In the genomic region with DNA sequence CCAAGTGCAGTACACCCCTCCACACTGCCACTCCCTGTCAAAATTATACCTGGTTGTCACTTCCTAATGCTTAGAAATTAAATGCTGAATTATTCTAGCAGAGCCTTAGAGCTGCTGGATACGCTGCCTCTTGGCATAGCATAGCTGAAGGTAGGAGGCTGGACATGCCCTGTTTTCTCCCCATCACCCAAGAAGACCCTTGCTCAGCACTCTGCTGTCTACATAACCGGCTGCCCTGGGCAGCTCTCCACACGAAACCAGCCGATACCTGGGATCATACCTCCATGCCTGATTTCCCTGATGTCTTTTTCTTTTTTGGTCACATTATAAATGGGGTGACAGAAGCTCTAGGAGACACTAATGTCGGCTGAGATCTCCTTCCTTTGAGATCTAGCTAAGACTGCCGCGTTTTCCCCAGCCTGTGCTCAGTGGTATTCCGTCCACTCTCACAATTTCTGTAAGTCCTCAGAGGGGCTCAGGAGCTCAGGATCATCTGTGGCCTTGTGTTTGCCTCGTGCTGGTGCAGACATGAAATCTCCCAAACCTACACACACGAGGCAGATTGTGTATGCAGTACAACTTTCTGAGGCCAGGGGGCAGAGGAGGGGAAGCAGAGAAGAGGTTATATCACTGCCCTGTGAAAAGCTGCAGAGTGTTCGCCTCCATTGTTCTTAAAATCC, we compare ENCODE assay signal across 8 cellular contexts. TPM values are rescaled to one million over a fixed set of nuclear protein-coding genes. Genes with fewer than 3 reads are reported as not detected.
DNase-seq lines count a peak whose midpoint lies in the region; TF ChIP-seq lines count a peak whose summit lies in the region.

No MANE protein-coding gene starts in this region.

- H3K9me3 Mint-ChIP-seq in activated T-helper 1 cell treated with anti-CD3 and anti-CD28 coated beads, Interleukin-12 subunit alpha, Interleukin-12 subunit beta, Interleukin-2, Interleukin-4 antibody, amounts not matched to agents 30 ng/mL and 10 ng/mL and 1 ng/mL, durations not matched to agents 14 hours and 24 hours and 36 hours, result no peaks in the 10 kb centered on the region

- H3K4me2 ChIP-seq in PC-9, result no peak overlapping the region

- intact Hi-C loops in PC-9 (cut with micrococcal nuclease; ENCODE audit: unreplicated experiment), result loop anchor here (1.0 to 5.0 kb wide), 3 partner anchors 53 to 685 kb away; partner anchors contain the start of gene COX5B
- intact Hi-C loops in activated T-helper 1 cell treated with anti-CD3 and anti-CD28 coated beads, Interleukin-12 subunit alpha, Interleukin-12 subunit beta, Interleukin-2, Interleukin-4 antibody, amounts not matched to agents 30 ng/mL and 10 ng/mL and 1 ng/mL, durations not matched to agents 14 hours and 24 hours and 36 hours (cut with micrococcal nuclease), result loop anchor here (1.0 kb wide), 2 partner anchors 48 to 685 kb away; no protein-coding TSS in a partner anchor

- no peaks in the 10 kb centered on the region for H3K36me3 Mint-ChIP-seq in activated T-helper 1 cell treated with anti-CD3 and anti-CD28 coated beads, Interleukin-12 subunit alpha, Interleukin-12 subunit beta, Interleukin-2, Interleukin-4 antibody, amounts not matched to agents 30 ng/mL and 10 ng/mL and 1 ng/mL, durations not matched to agents 14 hours and 24 hours and 36 hours (ENCODE audit: low read depth)

- H3K4me3 Mint-ChIP-seq in activated T-helper 1 cell treated with anti-CD3 and anti-CD28 coated beads, Interleukin-12 subunit alpha, Interleukin-12 subunit beta, Interleukin-2, Interleukin-4 antibody, amounts not matched to agents 30 ng/mL and 10 ng/mL and 1 ng/mL, durations not matched to agents 14 hours and 24 hours and 36 hours, result no peak overlapping the region

- POLR2A ChIA-PET in PC-9 (lab: Charles Lee; ENCODE audit: unreplicated experiment), result no interaction called here

- H2AFZ ChIP-seq in PC-9, result no peak overlapping the region

- H3K36me3 ChIP-seq in GM06990 (ENCODE audit: control insufficient read depth, insufficient read depth, low read length) (no peaks in the 10 kb centered on the region), PC-9 (ENCODE audit: low read depth) (no peaks in the 10 kb centered on the region)

- peaks cover 19% of the 10 kb centered on the region for H3K4me1 Mint-ChIP-seq in activated T-helper 1 cell treated with anti-CD3 and anti-CD28 coated beads, Interleukin-12 subunit alpha, Interleukin-12 subunit beta, Interleukin-2, Interleukin-4 antibody, amounts not matched to agents 30 ng/mL and 10 ng/mL and 1 ng/mL, durations not matched to agents 14 hours and 24 hours and 36 hours (ENCODE audit: low read depth)

- peaks cover 9% of the 10 kb centered on the region; the same call in 1 of the 2 replicates for H3F3A ChIP-seq in PC-9 (ENCODE audit: insufficient read depth, low read depth)

- H3K27me3 Mint-ChIP-seq in activated T-helper 1 cell treated with anti-CD3 and anti-CD28 coated beads, Interleukin-12 subunit alpha, Interleukin-12 subunit beta, Interleukin-2, Interleukin-4 antibody, amounts not matched to agents 30 ng/mL and 10 ng/mL and 1 ng/mL, durations not matched to agents 14 hours and 24 hours and 36 hours (ENCODE audit: insufficient read depth), result peaks cover 8% of the 10 kb centered on the region

- peak overlapping the region; percentile 32 for H3K27ac Mint-ChIP-seq in activated T-helper 1 cell treated with anti-CD3 and anti-CD28 coated beads, Interleukin-12 subunit alpha, Interleukin-12 subunit beta, Interleukin-2, Interleukin-4 antibody, amounts not matched to agents 30 ng/mL and 10 ng/mL and 1 ng/mL, durations not matched to agents 14 hours and 24 hours and 36 hours

- no TSS peak for BruUV-seq in PC-9 (replicated peaks; lab: Mats Ljungman, UMichigan)

- DNase-seq in GM06990 (ENCODE audit: extremely low read depth, insufficient read length) (no peak), LHCN-M2 (ENCODE audit: low read depth) (peak; percentile 66), PC-9 (peak in 1 of 2 experiments; percentile 62), fibroblast of the conjunctiva (ENCODE audit: low read depth) (peak; percentile 26), nucleus accumbens (lab: John Stamatoyannopoulos, UW) (peak in 33 of 56 donors; percentile 2 to 72 (median 21)), NCI-H1048 (lab: John Stamatoyannopoulos, UW) (no peak), 8988T (no peak)
- DNase-seq in activated T-helper 1 cell treated with anti-CD3 and anti-CD28 coated beads, Interleukin-12 subunit alpha, Interleukin-12 subunit beta, Interleukin-2, Interleukin-4 antibody, amounts not matched to agents 30 ng/mL and 10 ng/mL and 1 ng/mL, durations not matched to agents 14 hours and 24 hours and 36 hours (ENCODE audit: low spot score), result peak; percentile 52

- TF ChIP-seq CTCF in GM06990 (IDR thresholded peaks at IDR 0.05; ENCODE audit: insufficient read depth, low read length, poor library complexity, severe bottlenecking), result peak; percentile 75
- TF ChIP-seq CTCF in PC-9 (conservative IDR thresholded peaks at IDR 0.05), result peak; percentile 86

- H3K27ac ChIP-seq in PC-9, result no peak overlapping the region

- no peaks in the 10 kb centered on the region for H4K20me1 ChIP-seq in PC-9 (ENCODE audit: insufficient read depth)

- no peaks in the 10 kb centered on the region for H3K4me1 ChIP-seq in PC-9 (replicated peaks; ENCODE audit: insufficient read depth)

- no peaks in the 10 kb centered on the region for H3K79me2 ChIP-seq in PC-9 (ENCODE audit: low read depth)

- no peaks in the 10 kb centered on the region for H3K9me2 ChIP-seq in PC-9 (ENCODE audit: insufficient read depth)

- H3K9me3 ChIP-seq in PC-9 (ENCODE audit: insufficient read depth, low read depth), result no peaks in the 10 kb centered on the region

- H3K27me3 ChIP-seq in GM06990 (replicated peaks; ENCODE audit: control insufficient read depth, insufficient read depth, low read length), result no peaks in the 10 kb centered on the region
- 0 out of 2 replicates have a peak, but pooled peaks cover 5% of the 10 kb centered on the region for H3K27me3 ChIP-seq in PC-9 (ENCODE audit: insufficient read depth, low read depth)

- CTCF ChIA-PET in PC-9 (lab: Charles Lee), result interaction anchor here (0.6 to 1.3 kb wide), 7 partner anchors 9 to 686 kb away, joined by 3 to 5 read pairs (median 3); no protein-coding TSS in a partner anchor

- H3K4me3 ChIP-seq in GM06990 (replicated peaks; ENCODE audit: low read depth, low read length) (no peak overlapping the region), PC-9 (no peak overlapping the region)

RNA-seq across cellular contexts. Expression of gene ZAP70, which starts 13.5 kb away (rescaled TPM):
- total RNA-seq in LHCN-M2 (2014; rRNA removed), result 0.40 TPM in 1 of 2 replicates, not detected in the other
- polyA plus RNA-seq in LHCN-M2 (2012), result not detected
- not detected in 2 replicates for total RNA-seq in PC-9 (2021)
- total RNA-seq in activated T-helper 1 cell treated with anti-CD3 and anti-CD28 coated beads, Interleukin-12 subunit alpha, Interleukin-12 subunit beta, Interleukin-2, Interleukin-4 antibody, amounts not matched to agents 30 ng/mL and 10 ng/mL and 1 ng/mL, durations not matched to agents 14 hours and 24 hours and 36 hours, result 302 and 313 TPM in 2 replicates

RNA-seq across cellular contexts. Expression of gene C2orf92, which starts 30.4 kb away (rescaled TPM):
- total RNA-seq in LHCN-M2 (2014; rRNA removed) (0.80 and 0.83 TPM in 2 replicates), PC-9 (2021) (11.2 and 14.0 TPM in 2 replicates)
- 1.7 TPM for polyA plus RNA-seq in LHCN-M2 (2012)
- 16.1 and 17.2 TPM in 2 replicates for total RNA-seq in activated T-helper 1 cell treated with anti-CD3 and anti-CD28 coated beads, Interleukin-12 subunit alpha, Interleukin-12 subunit beta, Interleukin-2, Interleukin-4 antibody, amounts not matched to agents 30 ng/mL and 10 ng/mL and 1 ng/mL, durations not matched to agents 14 hours and 24 hours and 36 hours

RNA-seq across cellular contexts. Expression of gene ACTR1B, which starts 36.1 kb away (rescaled TPM):
- 74.0 and 76.6 TPM in 2 replicates for total RNA-seq in LHCN-M2 (2014; rRNA removed)
- polyA plus RNA-seq in LHCN-M2 (2012), result 88.8 TPM
- 49.9 and 83.5 TPM in 2 replicates for total RNA-seq in PC-9 (2021)
- total RNA-seq in activated T-helper 1 cell treated with anti-CD3 and anti-CD28 coated beads, Interleukin-12 subunit alpha, Interleukin-12 subunit beta, Interleukin-2, Interleukin-4 antibody, amounts not matched to agents 30 ng/mL and 10 ng/mL and 1 ng/mL, durations not matched to agents 14 hours and 24 hours and 36 hours, result 101 and 102 TPM in 2 replicates

RNA-seq across cellular contexts. Expression of gene COX5B, which starts 54.0 kb away (rescaled TPM):
- total RNA-seq in LHCN-M2 (2014; rRNA removed) (219 and 247 TPM in 2 replicates), PC-9 (2021) (310 and 345 TPM in 2 replicates)
- 382 TPM for polyA plus RNA-seq in LHCN-M2 (2012)
- total RNA-seq in activated T-helper 1 cell treated with anti-CD3 and anti-CD28 coated beads, Interleukin-12 subunit alpha, Interleukin-12 subunit beta, Interleukin-2, Interleukin-4 antibody, amounts not matched to agents 30 ng/mL and 10 ng/mL and 1 ng/mL, durations not matched to agents 14 hours and 24 hours and 36 hours, result 228 and 241 TPM in 2 replicates

Comparison
In these comparisons a context has a peak if more than half of its experiments do, and no peak if none do; other contexts are left out.
1. DNase-seq: peak in LHCN-M2 (single experiment), activated T-helper 1 cell treated with anti-CD3 and anti-CD28 coated beads, Interleukin-12 subunit alpha, Interleukin-12 subunit beta, Interleukin-2, Interleukin-4 antibody, amounts not matched to agents 30 ng/mL and 10 ng/mL and 1 ng/mL, durations not matched to agents 14 hours and 24 hours and 36 hours (single experiment), fibroblast of the conjunctiva (single experiment) and nucleus accumbens (33 of 56); none in GM06990 (single experiment), NCI-H1048 (single experiment) and 8988T (single experiment).
2. RNA of gene ZAP70, which starts 13.5 kb away (total RNA-seq): 302 to 313 TPM in activated T-helper 1 cell treated with anti-CD3 and anti-CD28 coated beads, Interleukin-12 subunit alpha, Interleukin-12 subunit beta, Interleukin-2, Interleukin-4 antibody, amounts not matched to agents 30 ng/mL and 10 ng/mL and 1 ng/mL, durations not matched to agents 14 hours and 24 hours and 36 hours; 0.40 TPM in LHCN-M2 and not detected in PC-9; every median in the first group is over 100 times any median in the second.